10 cellular contexts compared by ENCODE assay signal in the genomic region with DNA sequence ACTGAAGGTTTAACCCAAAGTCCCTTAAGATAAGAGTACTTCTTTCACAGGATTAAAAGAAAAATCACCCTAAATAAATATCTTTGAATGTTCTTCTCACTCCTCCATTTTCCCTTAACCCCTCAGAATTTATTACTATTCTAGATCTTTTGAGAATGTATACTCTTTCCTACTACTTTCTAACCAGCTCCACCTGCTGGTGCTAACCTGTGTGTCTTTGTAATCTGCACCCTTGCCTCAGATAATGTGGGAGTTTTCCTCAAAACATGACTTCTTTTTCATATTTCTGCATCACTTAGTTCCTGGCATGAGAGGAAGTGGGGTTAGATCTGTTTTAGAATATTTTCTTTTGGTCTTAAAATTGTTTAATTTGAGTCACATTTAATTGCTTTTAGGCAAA.
DNase-seq lines count a peak whose midpoint lies in the region; ATAC-seq, FAIRE-seq and TF ChIP-seq lines count a peak whose summit lies in the region.
"Had no signal": no experiment of that assay in that cellular context is flagged by ENCODE, and none has a peak within 500 bp of the region (broad histone marks: within the 10 kb centered on the region; RNA-seq: fewer than 3 reads in every experiment).

No MANE protein-coding gene starts in this region.

- no peak overlapping the region for H3K27ac Mint-ChIP-seq in glutamatergic neuron (ENCODE audit: unreplicated experiment)
- H3K27ac Mint-ChIP-seq: activated CD4-positive, alpha-beta T cell treated with anti-CD3 and anti-CD28 coated beads for 36 hours had no signal

- H3K36me3 ChIP-seq in heart right ventricle (no peaks in the 10 kb centered on the region), right atrium auricular region (no peaks in the 10 kb centered on the region), uterus (no peaks in the 10 kb centered on the region)

- H3K27me3 ChIP-seq in heart right ventricle (no peaks in the 10 kb centered on the region), right atrium auricular region (no peaks in the 10 kb centered on the region), uterus (no peaks in the 10 kb centered on the region)

- no peak overlapping the region for H3K4me3 Mint-ChIP-seq in glutamatergic neuron (ENCODE audit: unreplicated experiment)
- H3K4me3 Mint-ChIP-seq: activated CD4-positive, alpha-beta T cell treated with anti-CD3 and anti-CD28 coated beads for 36 hours had no signal

- in situ Hi-C loops in SK-MEL-5 (cut with HindIII; ENCODE audit: low pct_unique_long_range_greater_than_20kb, low sequenced_read_pairs) = no loop called here

- ATAC-seq in heart right ventricle = no peak
- ATAC-seq in GM21447 (IDR thresholded peaks at IDR 0.05; ENCODE audit: unreplicated experiment) = no peak
- ATAC-seq in HG02571 (IDR thresholded peaks at IDR 0.05; ENCODE audit: unreplicated experiment) = no peak
- ATAC-seq: activated CD4-positive, alpha-beta T cell treated with anti-CD3 and anti-CD28 coated beads for 36 hours had no signal

- no peaks in the 10 kb centered on the region for H3K36me3 Mint-ChIP-seq in glutamatergic neuron (ENCODE audit: unreplicated experiment)

- peaks cover 2% of the 10 kb centered on the region for H3K27me3 Mint-ChIP-seq in glutamatergic neuron (ENCODE audit: unreplicated experiment)
- H3K27me3 Mint-ChIP-seq: activated CD4-positive, alpha-beta T cell treated with anti-CD3 and anti-CD28 coated beads for 36 hours had no signal

- no peak overlapping the region for H3K27ac ChIP-seq in heart right ventricle
- H3K27ac ChIP-seq in right atrium auricular region = no peak overlapping the region
- H3K27ac ChIP-seq in uterus = no peak overlapping the region

- no peak for TF ChIP-seq POLR2A in uterus (IDR thresholded peaks at IDR 0.05)

- no peak for FAIRE-seq in RCC 7860 (lab: Jason Lieb, UNC)

- H3K9me3 ChIP-seq in heart right ventricle = no peaks in the 10 kb centered on the region
- H3K9me3 ChIP-seq in right atrium auricular region = no peaks in the 10 kb centered on the region
- no peaks in the 10 kb centered on the region for H3K9me3 ChIP-seq in uterus

- intact Hi-C loops in heart right ventricle (cut with DNase I) (loop anchor here in 4 of 10 donors (2.0 to 10.0 kb wide), 3 partner anchors 47 to 49 kb away; no protein-coding TSS in a partner anchor), uterus (cut with DNase I; ENCODE audit: low total_unique reads) (no loop called here)

- TF ChIP-seq CTCF in heart right ventricle (IDR thresholded peaks at IDR 0.05) (peak in 6 of 9 donors; percentile 27 to 54 (median 50)), right atrium auricular region (IDR thresholded peaks at IDR 0.05) (peak in 1 of 2 donors; percentile 52), glutamatergic neuron (IDR thresholded peaks at IDR 0.05; ENCODE audit: partially characterized antibody, unreplicated experiment) (peak; percentile 29), uterus (IDR thresholded peaks at IDR 0.05) (no peak)

- no peaks in the 10 kb centered on the region for H3K4me1 Mint-ChIP-seq in glutamatergic neuron (ENCODE audit: low read depth, unreplicated experiment)
- H3K4me1 Mint-ChIP-seq: activated CD4-positive, alpha-beta T cell treated with anti-CD3 and anti-CD28 coated beads for 36 hours had no signal

- no peaks in the 10 kb centered on the region for H3K4me1 ChIP-seq in heart right ventricle
- H3K4me1 ChIP-seq in right atrium auricular region = no peaks in the 10 kb centered on the region
- no peaks in the 10 kb centered on the region for H3K4me1 ChIP-seq in uterus

- peak in 1 of 2 donors; percentile 13 for DNase-seq in heart right ventricle
- no peak for DNase-seq in right atrium auricular region (ENCODE audit: low spot score)
- DNase-seq in SK-MEL-5 (ENCODE audit: low read depth, low spot score) = peak; percentile 43
- no peak for DNase-seq in glutamatergic neuron
- DNase-seq in RCC 7860 (ENCODE audit: low spot score) = no peak
- DNase-seq in uterus = no peak
- DNase-seq: activated CD4-positive, alpha-beta T cell treated with anti-CD3 and anti-CD28 coated beads for 36 hours; KG1 had no signal

- H3K4me3 ChIP-seq in heart right ventricle (no peak overlapping the region), right atrium auricular region (no peak overlapping the region), uterus (no peak overlapping the region)

- peaks cover 1% of the 10 kb centered on the region for H3K9me3 Mint-ChIP-seq in glutamatergic neuron (ENCODE audit: unreplicated experiment)

Comparison
In these comparisons a context has a peak if more than half of its experiments do, and no peak if none do; other contexts are left out.
1. CTCF ChIP-seq: peak in heart right ventricle (6 of 9) and glutamatergic neuron (single experiment); none in uterus (0 of 4).